31 cellular contexts compared by ENCODE assay signal in the genomic region with DNA sequence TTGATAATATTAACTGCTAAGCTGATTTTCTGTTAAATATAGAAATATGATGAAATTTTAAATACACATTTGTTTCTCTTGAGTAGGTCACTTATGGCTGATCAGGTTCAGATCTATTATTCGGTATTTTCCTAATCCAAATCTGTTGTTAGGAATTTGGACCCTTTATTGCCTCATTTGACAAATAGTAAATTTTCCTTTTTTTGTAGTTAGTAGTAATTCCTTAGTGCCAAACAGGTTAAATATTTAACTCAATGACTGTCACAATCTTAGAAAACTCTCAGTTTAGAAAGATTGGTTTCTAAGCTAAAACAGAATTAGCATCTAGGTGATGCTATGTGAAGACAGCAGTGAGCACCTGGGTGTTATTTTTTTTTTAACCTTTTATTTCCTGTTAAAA.
A peak's percentile ranks its signal among the peaks of the same experiment; 100 is the strongest.
DNase-seq lines count a peak whose midpoint lies in the region; ATAC-seq and TF ChIP-seq lines count a peak whose summit lies in the region.
"Had no signal": no experiment of that assay in that cellular context is flagged by ENCODE, and none has a peak within 500 bp of the region (broad histone marks: within the 10 kb centered on the region; RNA-seq: fewer than 3 reads in every experiment).

No MANE protein-coding gene starts in this region.

- H3K79me2 ChIP-seq in MM.1S (ENCODE audit: low read length), result no peaks in the 10 kb centered on the region

- H3K4me1 ChIP-seq in HUES64 (ENCODE audit: insufficient read depth, low read length), result peaks cover 23% of the 10 kb centered on the region
- H3K4me1 ChIP-seq in MM.1S (ENCODE audit: low read length), result no peaks in the 10 kb centered on the region
- H3K4me1 ChIP-seq: A549; BE2C; BLaER1; BLaER1 treated with 17β-estradiol and CSF1 and Interleukin-3, amounts not matched to agents 10 nM and 100 nM; Caco-2 had no signal

- 100% methylated on average over 1 of the region's 1 CpG for WGBS in HUES64

- no peaks in the 10 kb centered on the region for H3K27me3 ChIP-seq in HUES64 (ENCODE audit: insufficient read depth, low read length)
- H3K27me3 ChIP-seq in MM.1S (replicated peaks; ENCODE audit: insufficient read depth, low read length), result no peaks in the 10 kb centered on the region
- H3K27me3 ChIP-seq: BE2C; BLaER1; BLaER1 treated with 17β-estradiol and CSF1 and Interleukin-3, amounts not matched to agents 10 nM and 100 nM had no signal

- no peak overlapping the region; the same call in 1 of the 2 replicates for H3K27ac ChIP-seq in HUES64 (ENCODE audit: low read depth, low read length)
- no peak overlapping the region for H3K27ac ChIP-seq in MM.1S (ENCODE audit: low read length)
- H3K27ac ChIP-seq: 22Rv1; A549; BLaER1; BLaER1 treated with 17β-estradiol and CSF1 and Interleukin-3, amounts not matched to agents 10 nM and 100 nM; C4-2B had no signal

- peak overlapping the region; percentile 22; the same call in 1 of the 2 replicates for H2AFZ ChIP-seq in MM.1S (ENCODE audit: low read length)

- DNase-seq in MM.1S (no peak), left lobe of liver (ENCODE audit: low spot score) (no peak), H4 (ENCODE audit: low spot score) (no peak), NCI-H128 (lab: John Stamatoyannopoulos, UW; ENCODE audit: unreplicated experiment) (no peak)
- DNase-seq: 8988T; ACHN; AML-193; BE2C; C1 segment of cervical spinal cord; Caco-2; Calu3; CD4-positive, alpha-beta memory T cell; CD4-positive, alpha-beta T cell; CD4-positive, CD25-positive, alpha-beta regulatory T cell; CD8-positive, alpha-beta memory T cell; CD8-positive, alpha-beta T cell; COR-L47; DMS 273 treated with DMSO at 0.1 percent for 48 hours; DMS153; DMS53; DMS79; DMS79 treated with DMSO at 0.1 percent for 48 hours; DND-41; EL had no signal

- peak overlapping the region; percentile 14; the same call in 1 of the 2 replicates for H3K9ac ChIP-seq in HUES64 (ENCODE audit: low read depth, low read length)
- no peak overlapping the region for H3K9ac ChIP-seq in MM.1S (ENCODE audit: low read length)
- H3K9ac ChIP-seq: BLaER1; BLaER1 treated with 17β-estradiol and CSF1 and Interleukin-3, amounts not matched to agents 10 nM and 100 nM had no signal

- no peaks in the 10 kb centered on the region for H3K9me2 ChIP-seq in MM.1S (replicated peaks; ENCODE audit: insufficient read depth, low read length)

- H3K9me3 ChIP-seq in HUES64 (ENCODE audit: insufficient read depth, low read depth, low read length), result no peaks in the 10 kb centered on the region
- no peaks in the 10 kb centered on the region for H3K9me3 ChIP-seq in MM.1S (replicated peaks; ENCODE audit: insufficient read depth, low read length)
- H3K9me3 ChIP-seq: A549; BE2C; BLaER1; BLaER1 treated with 17β-estradiol and CSF1 and Interleukin-3, amounts not matched to agents 10 nM and 100 nM; Caco-2 had no signal

- H3K4me3 ChIP-seq in HUES64 (ENCODE audit: low read length), result no peak overlapping the region
- no peak overlapping the region for H3K4me3 ChIP-seq in MM.1S (ENCODE audit: low read length)
- H3K4me3 ChIP-seq: A549; BLaER1; BLaER1 treated with 17β-estradiol and CSF1 and Interleukin-3, amounts not matched to agents 10 nM and 100 nM had no signal

- no peak for TF ChIP-seq CTCF in MM.1S (IDR thresholded peaks at IDR 0.05; ENCODE audit: low read length)

- H3K4me2 ChIP-seq in MM.1S (ENCODE audit: low read depth, low read length), result no peak overlapping the region
- H3K4me2 ChIP-seq: A549; BLaER1; BLaER1 treated with 17β-estradiol and CSF1 and Interleukin-3, amounts not matched to agents 10 nM and 100 nM had no signal

- H3F3A ChIP-seq in MM.1S (ENCODE audit: insufficient read depth, low read length), result no peaks in the 10 kb centered on the region

- ATAC-seq in left lobe of liver (peak; percentile 66), GM21737 (IDR thresholded peaks at IDR 0.05; ENCODE audit: unreplicated experiment) (no peak)
- ATAC-seq: A549; CD8-positive, alpha-beta T cell had no signal

- H3K36me3 ChIP-seq in HUES64 (ENCODE audit: insufficient read depth, low read length) (no peaks in the 10 kb centered on the region), MM.1S (replicated peaks; ENCODE audit: insufficient read depth, low read length) (no peaks in the 10 kb centered on the region)
- H3K36me3 ChIP-seq: BE2C; BLaER1; BLaER1 treated with 17β-estradiol and CSF1 and Interleukin-3, amounts not matched to agents 10 nM and 100 nM had no signal

- H4K20me1 ChIP-seq in MM.1S (ENCODE audit: insufficient read depth, low read length), result no peaks in the 10 kb centered on the region
- H4K20me1 ChIP-seq: BLaER1; BLaER1 treated with 17β-estradiol and CSF1 and Interleukin-3, amounts not matched to agents 10 nM and 100 nM had no signal
